In the genomic region with DNA sequence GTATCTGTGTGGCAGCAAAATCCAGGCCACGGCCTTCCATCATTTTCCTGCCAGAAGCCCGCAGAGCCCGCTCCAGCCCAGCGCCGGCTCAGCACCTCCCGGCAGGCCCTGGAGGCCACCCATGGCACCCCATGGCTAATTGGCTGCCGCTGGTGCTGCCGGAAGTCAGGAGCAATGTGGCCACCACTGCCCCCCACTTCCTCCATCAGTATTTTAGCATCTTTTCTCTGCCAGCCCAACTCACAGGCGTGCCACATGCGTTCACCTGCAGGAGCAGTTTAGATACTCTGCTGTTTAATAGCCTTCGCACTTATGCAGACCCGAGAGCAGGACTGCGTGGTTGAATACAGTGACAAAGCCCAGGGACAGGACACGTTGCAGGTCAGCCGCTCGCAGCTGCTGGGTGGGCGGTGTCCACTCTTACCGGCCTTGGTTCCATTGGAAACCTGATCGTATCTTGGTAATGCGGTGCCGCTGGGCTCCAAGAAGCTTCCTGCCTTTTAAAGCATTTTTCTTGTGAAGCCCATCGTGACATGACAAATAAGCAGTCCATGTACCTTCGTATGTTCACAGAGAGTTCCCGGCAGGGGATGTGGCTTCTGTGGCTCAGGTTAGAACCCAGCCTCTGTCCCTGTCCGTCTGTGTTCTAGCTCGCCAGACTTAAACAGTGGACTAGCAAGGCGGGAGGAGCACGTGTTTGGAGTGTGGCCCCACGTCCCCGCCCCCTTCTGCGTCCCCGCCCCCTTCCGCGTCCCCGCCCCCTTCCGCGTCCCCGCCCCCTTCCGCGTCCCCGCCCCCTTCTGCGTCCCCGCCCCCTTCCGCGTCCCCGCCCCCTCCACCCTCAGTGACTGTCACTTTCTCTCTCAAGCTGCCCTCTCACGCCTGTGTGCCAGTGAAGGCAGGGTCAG, we compare ENCODE assay signal across 1 cellular context.
TF ChIP-seq lines count a peak whose summit lies in the region.

No MANE protein-coding gene starts in this region.

TF ChIP-seq in GM23338, 12 proteins besides CTCF, POLR2A, EP300 and RAD21 (continued from another document):
- TF ChIP-seq, protein P1, sequence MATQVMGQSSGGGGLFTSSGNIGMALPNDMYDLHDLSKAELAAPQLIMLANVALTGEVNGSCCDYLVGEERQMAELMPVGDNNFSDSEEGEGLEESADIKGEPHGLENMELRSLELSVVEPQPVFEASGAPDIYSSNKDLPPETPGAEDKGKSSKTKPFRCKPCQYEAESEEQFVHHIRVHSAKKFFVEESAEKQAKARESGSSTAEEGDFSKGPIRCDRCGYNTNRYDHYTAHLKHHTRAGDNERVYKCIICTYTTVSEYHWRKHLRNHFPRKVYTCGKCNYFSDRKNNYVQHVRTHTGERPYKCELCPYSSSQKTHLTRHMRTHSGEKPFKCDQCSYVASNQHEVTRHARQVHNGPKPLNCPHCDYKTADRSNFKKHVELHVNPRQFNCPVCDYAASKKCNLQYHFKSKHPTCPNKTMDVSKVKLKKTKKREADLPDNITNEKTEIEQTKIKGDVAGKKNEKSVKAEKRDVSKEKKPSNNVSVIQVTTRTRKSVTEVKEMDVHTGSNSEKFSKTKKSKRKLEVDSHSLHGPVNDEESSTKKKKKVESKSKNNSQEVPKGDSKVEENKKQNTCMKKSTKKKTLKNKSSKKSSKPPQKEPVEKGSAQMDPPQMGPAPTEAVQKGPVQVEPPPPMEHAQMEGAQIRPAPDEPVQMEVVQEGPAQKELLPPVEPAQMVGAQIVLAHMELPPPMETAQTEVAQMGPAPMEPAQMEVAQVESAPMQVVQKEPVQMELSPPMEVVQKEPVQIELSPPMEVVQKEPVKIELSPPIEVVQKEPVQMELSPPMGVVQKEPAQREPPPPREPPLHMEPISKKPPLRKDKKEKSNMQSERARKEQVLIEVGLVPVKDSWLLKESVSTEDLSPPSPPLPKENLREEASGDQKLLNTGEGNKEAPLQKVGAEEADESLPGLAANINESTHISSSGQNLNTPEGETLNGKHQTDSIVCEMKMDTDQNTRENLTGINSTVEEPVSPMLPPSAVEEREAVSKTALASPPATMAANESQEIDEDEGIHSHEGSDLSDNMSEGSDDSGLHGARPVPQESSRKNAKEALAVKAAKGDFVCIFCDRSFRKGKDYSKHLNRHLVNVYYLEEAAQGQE (IDR thresholded peaks at IDR 0.05; ENCODE audit: unreplicated experiment): no peak
- TF ChIP-seq JUNB (IDR thresholded peaks at IDR 0.05; ENCODE audit: unreplicated experiment) (no peak), CREB1 (CRISPR knock-in tag; IDR thresholded peaks at IDR 0.05; ENCODE audit: low read depth) (no peak), EZH2phosphoT487 (IDR thresholded peaks at IDR 0.05; ENCODE audit: unreplicated experiment) (no peak), EZH2 (IDR thresholded peaks at IDR 0.05; ENCODE audit: low read depth, unreplicated experiment) (no peak)
- TF ChIP-seq, protein P2, sequence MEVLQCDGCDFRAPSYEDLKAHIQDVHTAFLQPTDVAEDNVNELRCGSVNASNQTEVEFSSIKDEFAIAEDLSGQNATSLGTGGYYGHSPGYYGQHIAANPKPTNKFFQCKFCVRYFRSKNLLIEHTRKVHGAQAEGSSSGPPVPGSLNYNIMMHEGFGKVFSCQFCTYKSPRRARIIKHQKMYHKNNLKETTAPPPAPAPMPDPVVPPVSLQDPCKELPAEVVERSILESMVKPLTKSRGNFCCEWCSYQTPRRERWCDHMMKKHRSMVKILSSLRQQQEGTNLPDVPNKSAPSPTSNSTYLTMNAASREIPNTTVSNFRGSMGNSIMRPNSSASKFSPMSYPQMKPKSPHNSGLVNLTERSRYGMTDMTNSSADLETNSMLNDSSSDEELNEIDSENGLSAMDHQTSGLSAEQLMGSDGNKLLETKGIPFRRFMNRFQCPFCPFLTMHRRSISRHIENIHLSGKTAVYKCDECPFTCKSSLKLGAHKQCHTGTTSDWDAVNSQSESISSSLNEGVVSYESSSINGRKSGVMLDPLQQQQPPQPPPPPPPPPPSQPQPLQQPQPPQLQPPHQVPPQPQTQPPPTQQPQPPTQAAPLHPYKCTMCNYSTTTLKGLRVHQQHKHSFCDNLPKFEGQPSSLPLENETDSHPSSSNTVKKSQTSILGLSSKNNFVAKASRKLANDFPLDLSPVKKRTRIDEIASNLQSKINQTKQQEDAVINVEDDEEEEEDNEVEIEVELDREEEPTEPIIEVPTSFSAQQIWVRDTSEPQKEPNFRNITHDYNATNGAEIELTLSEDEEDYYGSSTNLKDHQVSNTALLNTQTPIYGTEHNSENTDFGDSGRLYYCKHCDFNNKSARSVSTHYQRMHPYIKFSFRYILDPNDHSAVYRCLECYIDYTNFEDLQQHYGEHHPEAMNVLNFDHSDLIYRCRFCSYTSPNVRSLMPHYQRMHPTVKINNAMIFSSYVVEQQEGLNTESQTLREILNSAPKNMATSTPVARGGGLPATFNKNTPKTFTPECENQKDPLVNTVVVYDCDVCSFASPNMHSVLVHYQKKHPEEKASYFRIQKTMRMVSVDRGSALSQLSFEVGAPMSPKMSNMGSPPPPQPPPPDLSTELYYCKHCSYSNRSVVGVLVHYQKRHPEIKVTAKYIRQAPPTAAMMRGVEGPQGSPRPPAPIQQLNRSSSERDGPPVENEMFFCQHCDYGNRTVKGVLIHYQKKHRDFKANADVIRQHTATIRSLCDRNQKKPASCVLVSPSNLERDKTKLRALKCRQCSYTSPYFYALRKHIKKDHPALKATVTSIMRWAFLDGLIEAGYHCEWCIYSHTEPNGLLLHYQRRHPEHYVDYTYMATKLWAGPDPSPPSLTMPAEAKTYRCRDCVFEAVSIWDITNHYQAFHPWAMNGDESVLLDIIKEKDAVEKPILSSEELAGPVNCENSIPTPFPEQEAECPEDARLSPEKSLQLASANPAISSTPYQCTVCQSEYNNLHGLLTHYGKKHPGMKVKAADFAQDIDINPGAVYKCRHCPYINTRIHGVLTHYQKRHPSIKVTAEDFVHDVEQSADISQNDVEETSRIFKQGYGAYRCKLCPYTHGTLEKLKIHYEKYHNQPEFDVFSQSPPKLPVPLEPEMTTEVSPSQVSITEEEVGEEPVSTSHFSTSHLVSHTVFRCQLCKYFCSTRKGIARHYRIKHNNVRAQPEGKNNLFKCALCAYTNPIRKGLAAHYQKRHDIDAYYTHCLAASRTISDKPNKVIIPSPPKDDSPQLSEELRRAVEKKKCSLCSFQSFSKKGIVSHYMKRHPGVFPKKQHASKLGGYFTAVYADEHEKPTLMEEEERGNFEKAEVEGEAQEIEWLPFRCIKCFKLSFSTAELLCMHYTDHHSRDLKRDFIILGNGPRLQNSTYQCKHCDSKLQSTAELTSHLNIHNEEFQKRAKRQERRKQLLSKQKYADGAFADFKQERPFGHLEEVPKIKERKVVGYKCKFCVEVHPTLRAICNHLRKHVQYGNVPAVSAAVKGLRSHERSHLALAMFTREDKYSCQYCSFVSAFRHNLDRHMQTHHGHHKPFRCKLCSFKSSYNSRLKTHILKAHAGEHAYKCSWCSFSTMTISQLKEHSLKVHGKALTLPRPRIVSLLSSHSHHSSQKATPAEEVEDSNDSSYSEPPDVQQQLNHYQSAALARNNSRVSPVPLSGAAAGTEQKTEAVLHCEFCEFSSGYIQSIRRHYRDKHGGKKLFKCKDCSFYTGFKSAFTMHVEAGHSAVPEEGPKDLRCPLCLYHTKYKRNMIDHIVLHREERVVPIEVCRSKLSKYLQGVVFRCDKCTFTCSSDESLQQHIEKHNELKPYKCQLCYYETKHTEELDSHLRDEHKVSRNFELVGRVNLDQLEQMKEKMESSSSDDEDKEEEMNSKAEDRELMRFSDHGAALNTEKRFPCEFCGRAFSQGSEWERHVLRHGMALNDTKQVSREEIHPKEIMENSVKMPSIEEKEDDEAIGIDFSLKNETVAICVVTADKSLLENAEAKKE (CRISPR knock-in tag; IDR thresholded peaks at IDR 0.05): no peak
TF ChIP-seq in GM23338: peak in this region for 0.
